Comparison of ENCODE assay signal across 1 cellular context in the genomic region with DNA sequence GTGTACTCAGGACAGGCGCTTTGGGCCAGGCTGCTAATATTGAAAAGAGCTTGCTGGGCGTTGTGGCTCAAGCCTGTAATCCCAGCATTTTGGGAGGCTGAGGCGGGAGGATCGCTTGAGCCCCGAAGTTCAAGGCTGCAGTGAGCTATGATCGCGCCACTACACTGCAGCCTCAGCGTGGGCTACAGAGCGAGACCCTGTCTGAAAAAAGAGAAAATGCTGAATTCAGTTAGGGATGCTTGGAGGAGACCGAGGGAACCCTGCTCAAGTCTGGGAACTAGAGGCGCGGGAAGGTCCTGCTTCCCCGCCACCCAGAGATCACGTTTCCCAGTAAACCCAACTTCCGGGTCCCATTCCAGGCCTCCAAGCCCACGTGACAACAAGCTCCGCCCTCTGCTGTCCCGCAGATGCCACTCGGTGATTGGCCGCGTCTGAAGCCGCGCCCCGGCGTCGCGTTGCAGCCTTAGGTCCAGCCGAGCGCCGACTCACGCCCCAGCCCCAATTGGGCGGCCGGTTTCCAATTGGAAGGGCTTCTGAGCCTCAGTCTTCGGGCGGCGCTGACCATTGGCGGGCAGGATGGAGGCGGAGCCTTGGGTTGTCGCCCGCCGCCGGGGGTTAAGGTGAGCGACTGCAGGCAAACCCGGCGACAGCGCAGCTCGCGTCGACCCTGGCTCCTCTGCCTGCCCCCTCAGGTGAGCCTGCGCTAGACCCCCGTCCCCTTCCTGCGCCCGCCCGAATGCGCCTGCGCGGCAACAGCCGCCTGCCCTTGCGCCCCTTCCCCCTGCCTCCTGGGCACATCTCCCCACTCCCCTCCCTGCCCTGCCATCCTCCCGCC.
TF ChIP-seq lines count a peak whose summit lies in the region.

TSS of gene PHKG2 (plus strand) at position 627 of the 835 bp plus-strand sequence. CDS start 396 bp downstream, outside the sequence.

TF ChIP-seq in HepG2, 621 proteins besides CTCF, POLR2A, EP300 and RAD21 (continued from another document):
- TF ChIP-seq ZNF770 (CRISPR knock-in tag; IDR thresholded peaks at IDR 0.05) (peak; percentile 99), ZNF724P (CRISPR knock-in tag; IDR thresholded peaks at IDR 0.05; ENCODE audit: borderline replicate concordance) (peak; percentile 30; the same call in 1 of the 2 replicates), ZBTB4 (CRISPR knock-in tag; IDR thresholded peaks at IDR 0.05; ENCODE audit: borderline replicate concordance) (peak; percentile 66; the same call in 1 of the 2 replicates), CHD4 (IDR thresholded peaks at IDR 0.05; ENCODE audit: borderline replicate concordance, low read length) (0 out of 2 replicates have a peak, but pooled peaks have one; percentile 30), RBM39 (IDR thresholded peaks at IDR 0.05; ENCODE audit: low read depth, low read length, poor library complexity, severe bottlenecking) (peak; percentile 76), NFIC (IDR thresholded peaks at IDR 0.05; ENCODE audit: low read length) (no peak), HMGXB4 (CRISPR knock-in tag; IDR thresholded peaks at IDR 0.05; ENCODE audit: borderline replicate concordance in 1 of 2, low read depth in 1 of 2) (peak; percentile 7 to 47; a peak in 2 of 4 replicates), SKI (IDR thresholded peaks at IDR 0.05; ENCODE audit: partially characterized antibody) (peak; percentile 66), AGO1 (IDR thresholded peaks at IDR 0.05; ENCODE audit: low read depth, low read length, poor library complexity, severe bottlenecking) (no peak), PHF21A (CRISPR knock-in tag; IDR thresholded peaks at IDR 0.05) (peak; percentile 77), ZNF891 (CRISPR knock-in tag; IDR thresholded peaks at IDR 0.05) (peak; percentile 74)
- TF ChIP-seq, protein P1, sequence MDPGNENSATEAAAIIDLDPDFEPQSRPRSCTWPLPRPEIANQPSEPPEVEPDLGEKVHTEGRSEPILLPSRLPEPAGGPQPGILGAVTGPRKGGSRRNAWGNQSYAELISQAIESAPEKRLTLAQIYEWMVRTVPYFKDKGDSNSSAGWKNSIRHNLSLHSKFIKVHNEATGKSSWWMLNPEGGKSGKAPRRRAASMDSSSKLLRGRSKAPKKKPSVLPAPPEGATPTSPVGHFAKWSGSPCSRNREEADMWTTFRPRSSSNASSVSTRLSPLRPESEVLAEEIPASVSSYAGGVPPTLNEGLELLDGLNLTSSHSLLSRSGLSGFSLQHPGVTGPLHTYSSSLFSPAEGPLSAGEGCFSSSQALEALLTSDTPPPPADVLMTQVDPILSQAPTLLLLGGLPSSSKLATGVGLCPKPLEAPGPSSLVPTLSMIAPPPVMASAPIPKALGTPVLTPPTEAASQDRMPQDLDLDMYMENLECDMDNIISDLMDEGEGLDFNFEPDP (CRISPR knock-in tag; conservative IDR thresholded peaks at IDR 0.05) = no peak
TF ChIP-seq in HepG2: peak in this region for 261.
